Comparison of ENCODE assay signal across 8 cellular contexts in genomic region chrX:9341305-9342201, GRCh38.
DNase-seq lines count a peak whose midpoint lies in the region; ATAC-seq and TF ChIP-seq lines count a peak whose summit lies in the region.

No MANE protein-coding gene starts in this region.

- no peaks in the 10 kb centered on the region for H3K9me3 ChIP-seq in prostate gland

- H3K4me3 ChIP-seq in prostate gland: no peak overlapping the region

- TF ChIP-seq POLR2A in prostate gland (IDR thresholded peaks at IDR 0.05): no peak

- no peaks in the 10 kb centered on the region for H3K36me3 ChIP-seq in prostate gland

- no peaks in the 10 kb centered on the region for H3K4me1 ChIP-seq in prostate gland (replicated peaks)

- intact Hi-C loops in prostate gland (cut with DNase I): loop anchor here (2.0 to 10.0 kb wide), 4 partner anchors 121 to 259 kb away; no protein-coding TSS in a partner anchor

- TF ChIP-seq CTCF in prostate gland (IDR thresholded peaks at IDR 0.05): no peak

- peak; percentile 68 to 71 for DNase-seq in AML-193 (lab: John Stamatoyannopoulos, UW)
- DNase-seq in NOMO-1 treated with DMSO at 0.1 percent for 48 hours (lab: John Stamatoyannopoulos, UW; ENCODE audit: unreplicated experiment): peak; percentile 97
- peak; percentile 39 for DNase-seq in activated T-helper 1 cell treated with Interleukin-2 at 50 U/mL for 16 hours (ENCODE audit: low read depth)
- DNase-seq in globus pallidus (ENCODE audit: low spot score): peak; percentile 61
- DNase-seq in prostate gland (ENCODE audit: low spot score): no peak
- DNase-seq in NCI-H128 (lab: John Stamatoyannopoulos, UW; ENCODE audit: unreplicated experiment): no peak

- peak; percentile 92 for ATAC-seq in GM18870 (IDR thresholded peaks at IDR 0.05; ENCODE audit: unreplicated experiment)
- peak; percentile 81 for ATAC-seq in HG03064 (IDR thresholded peaks at IDR 0.05; ENCODE audit: low read depth, unreplicated experiment)

- H3K27ac ChIP-seq in prostate gland: peak overlapping the region; percentile 58 to 66

- WGBS in prostate gland: 4% methylated on average over 14 of the region's 15 CpGs

- H3K27me3 ChIP-seq in prostate gland (replicated peaks; ENCODE audit: insufficient read depth): no peaks in the 10 kb centered on the region

Comparison
In these comparisons a context has a peak if more than half of its experiments do, and no peak if none do; other contexts are left out.
1. DNase-seq: peak in AML-193 (2 of 2), NOMO-1 treated with DMSO at 0.1 percent for 48 hours (single experiment), activated T-helper 1 cell treated with Interleukin-2 at 50 U/mL for 16 hours (single experiment) and globus pallidus (single experiment); none in prostate gland (single experiment) and NCI-H128 (single experiment).